In genomic region chr1:199474738-199475137, GRCh38 we compare ENCODE assay signal across 27 cellular contexts.
"Had no signal": no experiment of that assay in that cellular context is flagged by ENCODE, and none has a peak within 500 bp of the region (broad histone marks: within the 10 kb centered on the region; RNA-seq: fewer than 3 reads in every experiment).

No MANE protein-coding gene starts in this region.

- FAIRE-seq: astrocyte, bronchial epithelial cell, endothelial cell of umbilical vein had no signal

- DNase-seq: activated B cell treated with CpG ODN at 0.5 μM for 24 hours; activated CD4-positive, alpha-beta T cell treated with anti-CD3 and anti-CD28 coated beads for 48 hours; activated CD4-positive, alpha-beta T cell treated with anti-CD3 and anti-CD28 coated beads, Interleukin-2, amount 50 U/mL, for 1 hour; activated CD4-positive, alpha-beta T cell treated with anti-CD3 and anti-CD28 coated beads, Interleukin-2, amount 50 U/mL, for 48 hours; activated CD8-positive, alpha-beta memory T cell treated with anti-CD3 and anti-CD28 coated beads for 24 hours; activated CD8-positive, alpha-beta T cell treated with anti-CD3 and anti-CD28 coated beads for 36 hours; activated effector memory CD4-positive, alpha-beta T cell treated with Interleukin-2 at 50 U/mL for 16 hours; activated gamma-delta T cell treated with Interleukin-2 at 50 U/mL for 16 hours; activated naive CD4-positive, alpha-beta T cell treated with anti-CD3 and anti-CD28 coated beads, Interleukin-2, amount 50 U/mL, for 16 hours; activated naive CD4-positive, alpha-beta T cell treated with Interleukin-2 at 50 U/mL for 16 hours; activated T-cell treated with anti-CD3 and anti-CD28 coated beads, Interleukin-2, amount 50 U/mL, for 4 hours; amniotic stem cell; anterior cingulate cortex; brain microvascular endothelial cell; cortex of kidney; dermis blood vessel endothelial cell; effector CD4-positive, alpha-beta T cell; effector memory CD8-positive, alpha-beta T cell; gastrocnemius medialis; glutamatergic neuron; heart left ventricle; T-helper 1 cell; T-helper 17 cell; T1000 had no signal
